Comparison of ENCODE assay signal across 24 cellular contexts in the genomic region with DNA sequence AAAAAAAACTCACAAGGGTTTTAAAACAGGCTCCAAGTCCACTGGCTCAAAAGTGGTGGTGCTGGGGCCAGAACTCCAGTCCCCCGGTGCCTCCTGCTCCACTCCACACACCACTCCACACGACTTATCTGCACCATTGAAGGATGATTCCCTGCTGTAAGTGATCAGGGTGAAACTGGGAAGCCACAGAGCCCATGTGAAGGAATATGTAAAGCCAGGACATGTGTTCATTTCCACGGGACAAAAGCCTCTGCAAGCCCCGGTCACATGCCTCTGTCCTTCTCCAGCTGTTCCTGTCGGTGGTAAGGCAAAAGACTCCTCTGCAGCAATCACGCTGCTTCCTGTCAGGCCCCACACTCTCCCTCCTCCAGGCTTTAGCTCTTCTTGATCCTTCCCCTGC.
A peak's percentile ranks its signal among the peaks of the same experiment; 100 is the strongest.
DNase-seq lines count a peak whose midpoint lies in the region; ATAC-seq and TF ChIP-seq lines count a peak whose summit lies in the region.
"Had no signal": no experiment of that assay in that cellular context is flagged by ENCODE, and none has a peak within 500 bp of the region (broad histone marks: within the 10 kb centered on the region; RNA-seq: fewer than 3 reads in every experiment).

No MANE protein-coding gene starts in this region.

- ATAC-seq in Right ventricle myocardium superior (ENCODE audit: poor library complexity), result peak; percentile 88
- ATAC-seq in aorta (ENCODE audit: low FRiP score), result peak; percentile 65
- ATAC-seq in activated naive CD4-positive, alpha-beta T cell treated with anti-CD3 and anti-CD28 coated beads, Interleukin-2, amount 50 U/mL, for 72 hours, result no peak
- no peak for ATAC-seq in GM18909 (IDR thresholded peaks at IDR 0.05; ENCODE audit: poor library complexity, unreplicated experiment)
- ATAC-seq: naive thymus-derived CD4-positive, alpha-beta T cell; stimulated activated naive CD8-positive, alpha-beta T cell treated with anti-CD3 and anti-CD28 coated beads, Interleukin-15, amount 100 ng/mL, for 72 hours had no signal

- DNase-seq in Right ventricle myocardium superior (peak; percentile 64), right atrium auricular region (ENCODE audit: low spot score) (no peak), left ventricle myocardium inferior (peak; percentile 21), myocyte (ENCODE audit: low read depth) (peak; percentile 10), aorta (no peak), NCI-H82 (lab: John Stamatoyannopoulos, UW) (no peak)
- no peak for DNase-seq in activated naive CD4-positive, alpha-beta T cell treated with anti-CD3 and anti-CD28 coated beads, Interleukin-2, amount 50 U/mL, for 72 hours (ENCODE audit: low spot score in 2 of 2)
- DNase-seq: 8988T; activated CD4-positive, alpha-beta T cell treated with anti-CD3 and anti-CD28 coated beads for 4 hours; effector memory CD4-positive, alpha-beta T cell; IMR-90; naive thymus-derived CD4-positive, alpha-beta T cell; NCI-H446; NCI-H748 treated with DMSO at 0.1 percent for 48 hours; stimulated activated CD8-positive, alpha-beta memory T cell treated with anti-CD3 and anti-CD28 coated beads, Interleukin-4, amount 100 ng/mL, for 48 hours; stimulated activated naive CD8-positive, alpha-beta T cell treated with anti-CD3 and anti-CD28 coated beads, Interleukin-15, amount 100 ng/mL, for 72 hours; T1000 had no signal

- no peaks in the 10 kb centered on the region for H3K27me3 ChIP-seq in right atrium auricular region
- peaks cover 9% of the 10 kb centered on the region for H3K27me3 ChIP-seq in left ventricle myocardium inferior (ENCODE audit: low read depth)
- H3K27me3 ChIP-seq in aorta (ENCODE audit: control insufficient read depth in 1 of 2, insufficient read depth in 2 of 2, low read length in 1 of 2), result peaks cover 0 to 3% of the 10 kb centered on the region in 2 donors
- H3K27me3 ChIP-seq: breast epithelium, uterus had no signal

- intact Hi-C loops in Right ventricle myocardium superior (cut with DNase I) (no loop called here), left ventricle myocardium inferior (cut with micrococcal nuclease) (no loop called here), aorta (cut with DNase I) (no loop called here)

- H3K36me3 ChIP-seq in right atrium auricular region (no peaks in the 10 kb centered on the region), left ventricle myocardium inferior (no peaks in the 10 kb centered on the region), aorta (ENCODE audit: control insufficient read depth in 1 of 2, insufficient read depth in 2 of 2, low read length in 1 of 2) (no peaks in the 10 kb centered on the region)
- H3K36me3 ChIP-seq: breast epithelium, uterus, WERI-Rb-1 had no signal

- TF ChIP-seq CTCF in right atrium auricular region (IDR thresholded peaks at IDR 0.05) (no peak), left ventricle myocardium inferior (IDR thresholded peaks at IDR 0.05; ENCODE audit: borderline replicate concordance) (no peak)

- peaks cover 0 to 6% of the 10 kb centered on the region in 2 donors for H3K4me1 ChIP-seq in right atrium auricular region
- H3K4me1 ChIP-seq in left ventricle myocardium inferior, result peaks cover 8% of the 10 kb centered on the region
- no peaks in the 10 kb centered on the region for H3K4me1 ChIP-seq in aorta (ENCODE audit: control insufficient read depth in 1 of 2, insufficient read depth in 2 of 2, low read length in 2 of 2)
- H3K4me1 ChIP-seq: breast epithelium, uterus had no signal

- no peaks in the 10 kb centered on the region for H3K36me3 Mint-ChIP-seq in activated naive CD4-positive, alpha-beta T cell treated with anti-CD3 and anti-CD28 coated beads, Interleukin-2, amount 50 U/mL, for 72 hours
- H3K36me3 Mint-ChIP-seq: activated naive CD4-positive, alpha-beta T cell treated with anti-CD3 and anti-CD28 coated beads, Interleukin-2, amount 50 U/mL, for 24 hours; CD14-positive monocyte; memory B cell had no signal

- H3K4me3 ChIP-seq in right atrium auricular region (no peak overlapping the region), left ventricle myocardium inferior (no peak overlapping the region), aorta (ENCODE audit: low read length in 2 of 2) (no peak overlapping the region)
- H3K4me3 ChIP-seq: breast epithelium, uterus had no signal

- H3K9me3 Mint-ChIP-seq in activated naive CD4-positive, alpha-beta T cell treated with anti-CD3 and anti-CD28 coated beads, Interleukin-2, amount 50 U/mL, for 72 hours, result peaks cover 0 to 3% of the 10 kb centered on the region in 2 donors
- H3K9me3 Mint-ChIP-seq: activated naive CD4-positive, alpha-beta T cell treated with anti-CD3 and anti-CD28 coated beads, Interleukin-2, amount 50 U/mL, for 24 hours; memory B cell had no signal

- H3K27ac ChIP-seq in right atrium auricular region (no peak overlapping the region), left ventricle myocardium inferior (replicated peaks) (no peak overlapping the region), aorta (ENCODE audit: low read depth in 1 of 2, low read length in 2 of 2) (no peak overlapping the region)
- H3K27ac ChIP-seq: WERI-Rb-1 had no signal

- H3K9me3 ChIP-seq in right atrium auricular region (no peaks in the 10 kb centered on the region), left ventricle myocardium inferior (replicated peaks) (no peaks in the 10 kb centered on the region), aorta (ENCODE audit: control insufficient read depth, low read length) (peaks cover 1% of the 10 kb centered on the region)
- H3K9me3 ChIP-seq: breast epithelium, uterus had no signal

- H3K27ac Mint-ChIP-seq in activated naive CD4-positive, alpha-beta T cell treated with anti-CD3 and anti-CD28 coated beads, Interleukin-2, amount 50 U/mL, for 72 hours, result no peak overlapping the region
- H3K27ac Mint-ChIP-seq: activated naive CD4-positive, alpha-beta T cell treated with anti-CD3 and anti-CD28 coated beads, Interleukin-2, amount 50 U/mL, for 24 hours; CD14-positive monocyte; memory B cell; naive thymus-derived CD4-positive, alpha-beta T cell; stimulated activated naive CD8-positive, alpha-beta T cell treated with anti-CD3 and anti-CD28 coated beads, Interleukin-15, amount 100 ng/mL, for 72 hours had no signal

- 23 to 25% methylated on average over 6 of the region's 6 CpGs for WGBS in aorta, 2 donors

Comparison
In these comparisons a context has a peak if more than half of its experiments do, and no peak if none do; other contexts are left out.
1. DNase-seq: peak in Right ventricle myocardium superior (single experiment), left ventricle myocardium inferior (single experiment) and myocyte (single experiment); none in right atrium auricular region (single experiment), aorta (0 of 2), activated naive CD4-positive, alpha-beta T cell treated with anti-CD3 and anti-CD28 coated beads, Interleukin-2, amount 50 U/mL, for 72 hours (0 of 2) and NCI-H82 (single experiment).
2. ATAC-seq: peak in Right ventricle myocardium superior (single experiment) and aorta (single experiment); none in activated naive CD4-positive, alpha-beta T cell treated with anti-CD3 and anti-CD28 coated beads, Interleukin-2, amount 50 U/mL, for 72 hours (0 of 2) and GM18909 (single experiment).